ENCODE assay signal across 17 cellular contexts in genomic region chr17:79546386-79546785, GRCh38.
DNase-seq lines count a peak whose midpoint lies in the region; ATAC-seq and TF ChIP-seq lines count a peak whose summit lies in the region.
"Had no signal": no experiment of that assay in that cellular context is flagged by ENCODE, and none has a peak within 500 bp of the region (broad histone marks: within the 10 kb centered on the region; RNA-seq: fewer than 3 reads in every experiment).

No MANE protein-coding gene starts in this region.

- in situ Hi-C loops in G401 (cut with HindIII; ENCODE audit: low sequenced_read_pairs): no loop called here

- H3K36me3 ChIP-seq in neural progenitor cell (no peaks in the 10 kb centered on the region), spleen (no peaks in the 10 kb centered on the region)
- H3K36me3 ChIP-seq: BLaER1 had no signal

- no peak overlapping the region for H3K9ac ChIP-seq in neural progenitor cell
- H3K9ac ChIP-seq: BLaER1 had no signal

- H3K9me3 ChIP-seq in neural progenitor cell (ENCODE audit: low read depth): no peaks in the 10 kb centered on the region
- no peaks in the 10 kb centered on the region for H3K9me3 ChIP-seq in spleen
- H3K9me3 ChIP-seq: BLaER1, Caco-2 had no signal

- peaks cover 14% of the 10 kb centered on the region for H3K4me1 ChIP-seq in neural progenitor cell
- H3K4me1 ChIP-seq in spleen: no peaks in the 10 kb centered on the region
- H3K4me1 ChIP-seq: Caco-2 had no signal

- no peak overlapping the region for H3K27ac Mint-ChIP-seq in neural progenitor cell
- H3K27ac Mint-ChIP-seq: CD8-positive, alpha-beta memory T cell had no signal

- no peaks in the 10 kb centered on the region for H3K36me3 Mint-ChIP-seq in neural progenitor cell
- H3K36me3 Mint-ChIP-seq: CD8-positive, alpha-beta memory T cell had no signal

- no peak for TF ChIP-seq CTCF in dorsolateral prefrontal cortex (IDR thresholded peaks at IDR 0.05 in 54 of 56, conservative IDR thresholded peaks at IDR 0.05 in 2 of 56; ENCODE audit: low read depth in 1 of 56, partially characterized antibody in 56 of 56)
- TF ChIP-seq CTCF in neural progenitor cell (IDR thresholded peaks at IDR 0.05): no peak
- TF ChIP-seq CTCF in spleen (IDR thresholded peaks at IDR 0.05 in 8 of 11, conservative IDR thresholded peaks at IDR 0.05 in 3 of 11): no peak

- H4K20me1 ChIP-seq in neural progenitor cell (ENCODE audit: low read depth): no peaks in the 10 kb centered on the region
- H4K20me1 ChIP-seq: BLaER1 had no signal

- no peak overlapping the region for H3K4me2 ChIP-seq in neural progenitor cell
- H3K4me2 ChIP-seq: BLaER1 had no signal

- H3F3A ChIP-seq in neural progenitor cell (ENCODE audit: low read depth): peaks cover 9% of the 10 kb centered on the region

- H3K4me1 Mint-ChIP-seq in neural progenitor cell: peaks cover 18% of the 10 kb centered on the region
- H3K4me1 Mint-ChIP-seq: CD8-positive, alpha-beta memory T cell had no signal

- no peak for ATAC-seq in HG03108 (IDR thresholded peaks at IDR 0.05; ENCODE audit: unreplicated experiment)
- ATAC-seq: HCT116 had no signal

- H3K27me3 ChIP-seq in dorsolateral prefrontal cortex (peaks cover 0 to 8% (median 0%) of the 10 kb centered on the region in 45 donors), neural progenitor cell (no peaks in the 10 kb centered on the region), spleen (replicated peaks in 1 of 7) (peaks cover 0 to 68% (median 0%) of the 10 kb centered on the region in 7 donors)
- H3K27me3 ChIP-seq: BLaER1 had no signal

- peaks cover 3% of the 10 kb centered on the region for H3K9me3 Mint-ChIP-seq in neural progenitor cell

- peaks cover 10% of the 10 kb centered on the region for H3K27me3 Mint-ChIP-seq in neural progenitor cell (ENCODE audit: insufficient read depth, low read depth)

- H3K79me2 ChIP-seq in neural progenitor cell (ENCODE audit: low read depth): no peaks in the 10 kb centered on the region

- H3K27ac ChIP-seq in dorsolateral prefrontal cortex (peak overlapping the region in 40 of 59 donors; percentile 4 to 94 (median 71)), neural progenitor cell (no peak overlapping the region), spleen (no peak overlapping the region)
- H3K27ac ChIP-seq: 22Rv1, BLaER1 had no signal

- DNase-seq in G401 (ENCODE audit: low spot score) (peak; percentile 59), dorsolateral prefrontal cortex (peak in 1 of 10 donors; percentile 29), neural progenitor cell (ENCODE audit: low spot score) (no peak), spleen (peak; percentile 24), ecto neural progenitor cell (ENCODE audit: low spot score) (no peak), inferior parietal cortex (ENCODE audit: extremely low spot score) (no peak), cortex of kidney (lab: John Stamatoyannopoulos, UW) (no peak)
- DNase-seq: AML-193; Caco-2; CD8-positive, alpha-beta memory T cell; DND-41; GF-D8; IMR-90 had no signal

- H2AFZ ChIP-seq in neural progenitor cell (replicated peaks): no peak overlapping the region

- H3K4me3 ChIP-seq in dorsolateral prefrontal cortex: no peak overlapping the region
- H3K4me3 ChIP-seq in neural progenitor cell: no peak overlapping the region
- no peak overlapping the region for H3K4me3 ChIP-seq in spleen
- H3K4me3 ChIP-seq: BLaER1 had no signal

- 77 to 92% (median 78%) methylated on average over 9 to 10 of the region's 10 CpGs for WGBS in spleen, 5 donors

- TF ChIP-seq POLR2A in spleen (IDR thresholded peaks at IDR 0.05): no peak

- H3K4me3 Mint-ChIP-seq in neural progenitor cell: peak overlapping the region; percentile 1
- H3K4me3 Mint-ChIP-seq: CD8-positive, alpha-beta memory T cell had no signal

- intact Hi-C loops in dorsolateral prefrontal cortex (cut with DNase I) (no loop called here), spleen (cut with DNase I; ENCODE audit: low total_unique reads) (no loop called here)

Comparison
In these comparisons a context has a peak if more than half of its experiments do, and no peak if none do; other contexts are left out.
1. DNase-seq: peak in G401 (single experiment) and spleen (single experiment); none in neural progenitor cell (single experiment), ecto neural progenitor cell (single experiment), inferior parietal cortex (single experiment) and cortex of kidney (single experiment).
2. H3K27ac ChIP-seq: peak in dorsolateral prefrontal cortex (40 of 59); none in neural progenitor cell (single experiment) and spleen (0 of 8).